In the genomic region with DNA sequence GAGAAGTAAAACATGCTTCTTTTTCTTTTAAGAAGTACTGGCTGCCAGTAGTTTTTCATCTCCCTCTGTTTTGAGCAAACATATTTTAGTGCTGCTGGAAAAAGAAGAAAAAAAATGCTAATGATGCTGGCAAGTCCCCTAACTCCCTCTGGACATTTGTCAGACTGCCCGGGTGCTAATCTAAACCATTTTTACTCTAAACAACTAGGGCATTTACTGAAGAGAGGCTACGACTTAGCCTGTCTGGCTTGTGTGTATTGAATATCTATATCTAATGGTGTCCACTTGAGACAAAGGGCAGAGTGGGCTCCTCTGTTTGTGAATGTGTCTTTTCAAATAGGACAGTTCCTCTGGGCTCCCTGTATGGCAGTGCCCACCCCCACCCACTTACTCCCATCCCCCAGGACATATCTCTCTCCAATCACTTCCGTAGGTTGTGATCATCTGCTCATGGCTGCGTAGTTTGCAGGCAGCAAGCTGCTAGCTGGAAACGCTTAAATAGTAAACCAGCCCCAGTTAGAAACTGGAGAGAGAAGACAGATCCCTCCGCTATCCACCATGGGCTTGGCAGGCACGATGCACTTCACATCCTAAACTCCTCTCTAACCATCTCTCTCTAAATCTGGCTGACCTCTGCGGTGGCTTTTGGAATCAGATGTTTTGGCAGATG, we compare ENCODE assay signal across 8 cellular contexts. TPM values are rescaled to one million over a fixed set of nuclear protein-coding genes. Genes with fewer than 3 reads are reported as not detected.
DNase-seq lines count a peak whose midpoint lies in the region; ATAC-seq and TF ChIP-seq lines count a peak whose summit lies in the region.

No MANE protein-coding gene starts in this region.

- H3K4me1 ChIP-seq in hepatocyte (ENCODE audit: insufficient read depth) (no peaks in the 10 kb centered on the region), stomach (peaks cover 0 to 27% (median 13%) of the 10 kb centered on the region in 4 donors)

- ATAC-seq in WTC11 (no peak; the same call in 1 of the 2 replicates), GM21723 (IDR thresholded peaks at IDR 0.05; ENCODE audit: unreplicated experiment) (no peak)

- peak overlapping the region; percentile 33 for H3K4me2 ChIP-seq in hepatocyte

- H3K27me3 ChIP-seq in hepatocyte (peaks cover 1% of the 10 kb centered on the region), stomach (no peaks in the 10 kb centered on the region)

- POLR2A ChIA-PET in WTC11 (lab: Charles Lee), result no interaction called here

- no peaks in the 10 kb centered on the region for H3K27me3 Mint-ChIP-seq in activated T-helper 2 cell treated with anti-CD3 and anti-CD28 coated beads, Interferon-gamma antibody, Interleukin-2, Interleukin-4, amounts not matched to agents 10 μg/mL and 5 μg/mL and 100 μg/mL, durations not matched to agents 14 hours and 24 hours and 36 hours (ENCODE audit: low read depth)
- H3K27me3 Mint-ChIP-seq in WTC11 (ENCODE audit: low read depth), result no peaks in the 10 kb centered on the region

- H3K36me3 Mint-ChIP-seq in activated T-helper 2 cell treated with anti-CD3 and anti-CD28 coated beads, Interferon-gamma antibody, Interleukin-2, Interleukin-4, amounts not matched to agents 10 μg/mL and 5 μg/mL and 100 μg/mL, durations not matched to agents 14 hours and 24 hours and 36 hours (ENCODE audit: low read depth), result peaks cover 61% of the 10 kb centered on the region
- H3K36me3 Mint-ChIP-seq in WTC11, result no peaks in the 10 kb centered on the region

- H3K27ac ChIP-seq in hepatocyte (peak overlapping the region; percentile 71), stomach (peak overlapping the region in 4 of 5 donors; percentile 47 to 73 (median 65))

- TF ChIP-seq POLR2A in stomach (IDR thresholded peaks at IDR 0.05), result no peak

- no peaks in the 10 kb centered on the region for H3K9me3 Mint-ChIP-seq in activated T-helper 2 cell treated with anti-CD3 and anti-CD28 coated beads, Interferon-gamma antibody, Interleukin-2, Interleukin-4, amounts not matched to agents 10 μg/mL and 5 μg/mL and 100 μg/mL, durations not matched to agents 14 hours and 24 hours and 36 hours
- no peaks in the 10 kb centered on the region for H3K9me3 Mint-ChIP-seq in WTC11

- H3K79me2 ChIP-seq in hepatocyte, result no peaks in the 10 kb centered on the region

- no peak for TF ChIP-seq EP300 in stomach (IDR thresholded peaks at IDR 0.05)

- H2AFZ ChIP-seq in hepatocyte, result no peak overlapping the region

- no peaks in the 10 kb centered on the region for H3K9me2 ChIP-seq in hepatocyte (replicated peaks; ENCODE audit: insufficient read depth)

- CTCF ChIA-PET in WTC11 (lab: Charles Lee), result interaction anchor here (0.7 kb wide), 1 partner anchor 50 kb away, joined by 3 read pairs; no protein-coding TSS in a partner anchor

- peaks cover 68% of the 10 kb centered on the region for H3K4me1 Mint-ChIP-seq in activated T-helper 2 cell treated with anti-CD3 and anti-CD28 coated beads, Interferon-gamma antibody, Interleukin-2, Interleukin-4, amounts not matched to agents 10 μg/mL and 5 μg/mL and 100 μg/mL, durations not matched to agents 14 hours and 24 hours and 36 hours (ENCODE audit: low read depth)
- peaks cover 10% of the 10 kb centered on the region; the same call in 1 of the 2 replicates for H3K4me1 Mint-ChIP-seq in WTC11

- H3K27ac Mint-ChIP-seq in activated T-helper 2 cell treated with anti-CD3 and anti-CD28 coated beads, Interferon-gamma antibody, Interleukin-2, Interleukin-4, amounts not matched to agents 10 μg/mL and 5 μg/mL and 100 μg/mL, durations not matched to agents 14 hours and 24 hours and 36 hours, result peak overlapping the region; percentile 90
- H3K27ac Mint-ChIP-seq in WTC11, result no peak overlapping the region; the same call in 1 of the 2 replicates

- H3K36me3 ChIP-seq in hepatocyte (replicated peaks; ENCODE audit: insufficient read depth, low read depth) (no peaks in the 10 kb centered on the region), stomach (no peaks in the 10 kb centered on the region)

- H3K9me3 ChIP-seq in hepatocyte (ENCODE audit: low read depth) (no peaks in the 10 kb centered on the region), stomach (no peaks in the 10 kb centered on the region)

- peak overlapping the region; percentile 64 for H3K4me3 Mint-ChIP-seq in activated T-helper 2 cell treated with anti-CD3 and anti-CD28 coated beads, Interferon-gamma antibody, Interleukin-2, Interleukin-4, amounts not matched to agents 10 μg/mL and 5 μg/mL and 100 μg/mL, durations not matched to agents 14 hours and 24 hours and 36 hours (ENCODE audit: low read depth)
- no peak overlapping the region for H3K4me3 Mint-ChIP-seq in WTC11

- intact Hi-C loops in activated T-helper 2 cell treated with anti-CD3 and anti-CD28 coated beads, Interferon-gamma antibody, Interleukin-2, Interleukin-4, amounts not matched to agents 10 μg/mL and 5 μg/mL and 100 μg/mL, durations not matched to agents 14 hours and 24 hours and 36 hours (cut with micrococcal nuclease), result loop anchor here (1.0 to 2.0 kb wide), 4 partner anchors 15 to 45 kb away; no protein-coding TSS in a partner anchor
- intact Hi-C loops in stomach (cut with DNase I; ENCODE audit: low total_unique reads), result loop anchor here (10.0 kb wide), 1 partner anchor 69 kb away; no protein-coding TSS in a partner anchor

- WGBS in hepatocyte (ENCODE audit: low lambda C conversion rate, missing lambda C conversion rate), result 46% methylated on average over 8 of the region's 8 CpGs
- 44 to 59% (median 54%) methylated on average over 8 of the region's 8 CpGs for WGBS in stomach, 5 donors

- no peaks in the 10 kb centered on the region for H4K20me1 ChIP-seq in hepatocyte (ENCODE audit: insufficient read depth, poor library complexity, severe bottlenecking)

- no peak overlapping the region for H3K4me3 ChIP-seq in hepatocyte
- H3K4me3 ChIP-seq in stomach, result peak overlapping the region; percentile 14 to 38 (median 22)

- TF ChIP-seq CTCF in hepatocyte (IDR thresholded peaks at IDR 0.05; ENCODE audit: poor library complexity) (no peak), stomach (IDR thresholded peaks at IDR 0.05) (no peak), WTC11 (IDR thresholded peaks at IDR 0.05) (no peak)

- DNase-seq in DMS153 (lab: John Stamatoyannopoulos, UW) (peak; percentile 59), DMS153 treated with DMSO at 0.1 percent for 48 hours (lab: John Stamatoyannopoulos, UW; ENCODE audit: unreplicated experiment) (no peak), hepatocyte (ENCODE audit: low spot score) (peak; percentile 7), stomach (no peak), GM19240 (ENCODE audit: insufficient read length, low spot score) (no peak), WTC11 (ENCODE audit: low spot score) (no peak)
- no peak for DNase-seq in activated T-helper 2 cell treated with anti-CD3 and anti-CD28 coated beads, Interferon-gamma antibody, Interleukin-2, Interleukin-4, amounts not matched to agents 10 μg/mL and 5 μg/mL and 100 μg/mL, durations not matched to agents 14 hours and 24 hours and 36 hours (ENCODE audit: low spot score)

TF ChIP-seq in WTC11, 78 proteins besides CTCF, POLR2A, EP300 and RAD21 (continues in another document):
- TF ChIP-seq, protein P1, sequence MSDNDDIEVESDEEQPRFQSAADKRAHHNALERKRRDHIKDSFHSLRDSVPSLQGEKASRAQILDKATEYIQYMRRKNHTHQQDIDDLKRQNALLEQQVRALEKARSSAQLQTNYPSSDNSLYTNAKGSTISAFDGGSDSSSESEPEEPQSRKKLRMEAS (CRISPR knock-in tag; IDR thresholded peaks at IDR 0.05), result no peak
- TF ChIP-seq, protein P2, sequence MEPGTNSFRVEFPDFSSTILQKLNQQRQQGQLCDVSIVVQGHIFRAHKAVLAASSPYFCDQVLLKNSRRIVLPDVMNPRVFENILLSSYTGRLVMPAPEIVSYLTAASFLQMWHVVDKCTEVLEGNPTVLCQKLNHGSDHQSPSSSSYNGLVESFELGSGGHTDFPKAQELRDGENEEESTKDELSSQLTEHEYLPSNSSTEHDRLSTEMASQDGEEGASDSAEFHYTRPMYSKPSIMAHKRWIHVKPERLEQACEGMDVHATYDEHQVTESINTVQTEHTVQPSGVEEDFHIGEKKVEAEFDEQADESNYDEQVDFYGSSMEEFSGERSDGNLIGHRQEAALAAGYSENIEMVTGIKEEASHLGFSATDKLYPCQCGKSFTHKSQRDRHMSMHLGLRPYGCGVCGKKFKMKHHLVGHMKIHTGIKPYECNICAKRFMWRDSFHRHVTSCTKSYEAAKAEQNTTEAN (CRISPR knock-in tag; IDR thresholded peaks at IDR 0.05), result no peak
- TF ChIP-seq, protein P3, sequence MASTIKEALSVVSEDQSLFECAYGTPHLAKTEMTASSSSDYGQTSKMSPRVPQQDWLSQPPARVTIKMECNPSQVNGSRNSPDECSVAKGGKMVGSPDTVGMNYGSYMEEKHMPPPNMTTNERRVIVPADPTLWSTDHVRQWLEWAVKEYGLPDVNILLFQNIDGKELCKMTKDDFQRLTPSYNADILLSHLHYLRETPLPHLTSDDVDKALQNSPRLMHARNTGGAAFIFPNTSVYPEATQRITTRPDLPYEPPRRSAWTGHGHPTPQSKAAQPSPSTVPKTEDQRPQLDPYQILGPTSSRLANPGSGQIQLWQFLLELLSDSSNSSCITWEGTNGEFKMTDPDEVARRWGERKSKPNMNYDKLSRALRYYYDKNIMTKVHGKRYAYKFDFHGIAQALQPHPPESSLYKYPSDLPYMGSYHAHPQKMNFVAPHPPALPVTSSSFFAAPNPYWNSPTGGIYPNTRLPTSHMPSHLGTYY (CRISPR knock-in tag; IDR thresholded peaks at IDR 0.05), result no peak
- TF ChIP-seq, protein P4, sequence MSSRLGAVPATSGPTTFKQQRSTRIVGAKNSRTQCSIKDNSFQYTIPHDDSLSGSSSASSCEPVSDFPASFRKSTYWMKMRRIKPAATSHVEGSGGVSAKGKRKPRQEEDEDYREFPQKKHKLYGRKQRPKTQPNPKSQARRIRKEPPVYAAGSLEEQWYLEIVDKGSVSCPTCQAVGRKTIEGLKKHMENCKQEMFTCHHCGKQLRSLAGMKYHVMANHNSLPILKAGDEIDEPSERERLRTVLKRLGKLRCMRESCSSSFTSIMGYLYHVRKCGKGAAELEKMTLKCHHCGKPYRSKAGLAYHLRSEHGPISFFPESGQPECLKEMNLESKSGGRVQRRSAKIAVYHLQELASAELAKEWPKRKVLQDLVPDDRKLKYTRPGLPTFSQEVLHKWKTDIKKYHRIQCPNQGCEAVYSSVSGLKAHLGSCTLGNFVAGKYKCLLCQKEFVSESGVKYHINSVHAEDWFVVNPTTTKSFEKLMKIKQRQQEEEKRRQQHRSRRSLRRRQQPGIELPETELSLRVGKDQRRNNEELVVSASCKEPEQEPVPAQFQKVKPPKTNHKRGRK (CRISPR knock-in tag; IDR thresholded peaks at IDR 0.05; ENCODE audit: borderline replicate concordance), result no peak

RNA-seq across cellular contexts. Expression of gene DOCK10, which starts 58.4 kb away (rescaled TPM):
- total RNA-seq in activated T-helper 2 cell treated with anti-CD3 and anti-CD28 coated beads, Interferon-gamma antibody, Interleukin-2, Interleukin-4, amounts not matched to agents 10 μg/mL and 5 μg/mL and 100 μg/mL, durations not matched to agents 14 hours and 24 hours and 36 hours, result 100 and 107 TPM in 2 replicates
- total RNA-seq in hepatocyte, result 3.2 and 8.0 TPM in 2 replicates
- polyA plus RNA-seq in hepatocyte, result 0.07 and 1.1 TPM in 2 replicates
- 10 to 100 TPM in 3 of 5 donors, 1 to 10 TPM in 1, under 1 TPM in 1; 0.89 to 33.8 (median 19.7) TPM for total RNA-seq in stomach
- 1 to 10 TPM; 1.6 to 2.0 (median 1.7) TPM for polyA plus RNA-seq in stomach
- total RNA-seq in WTC11 (2021), result 0.76 to 2.9 TPM (median 1.6 TPM) in 3 replicates

Comparison
In these comparisons a context has a peak if more than half of its experiments do, and no peak if none do; other contexts are left out.
1. DNase-seq: peak in DMS153 (single experiment) and hepatocyte (single experiment); none in DMS153 treated with DMSO at 0.1 percent for 48 hours (single experiment), activated T-helper 2 cell treated with anti-CD3 and anti-CD28 coated beads, Interferon-gamma antibody, Interleukin-2, Interleukin-4, amounts not matched to agents 10 μg/mL and 5 μg/mL and 100 μg/mL, durations not matched to agents 14 hours and 24 hours and 36 hours (single experiment), stomach (single experiment), GM19240 (single experiment) and WTC11 (single experiment).